24 cellular contexts compared by ENCODE assay signal in the genomic region with DNA sequence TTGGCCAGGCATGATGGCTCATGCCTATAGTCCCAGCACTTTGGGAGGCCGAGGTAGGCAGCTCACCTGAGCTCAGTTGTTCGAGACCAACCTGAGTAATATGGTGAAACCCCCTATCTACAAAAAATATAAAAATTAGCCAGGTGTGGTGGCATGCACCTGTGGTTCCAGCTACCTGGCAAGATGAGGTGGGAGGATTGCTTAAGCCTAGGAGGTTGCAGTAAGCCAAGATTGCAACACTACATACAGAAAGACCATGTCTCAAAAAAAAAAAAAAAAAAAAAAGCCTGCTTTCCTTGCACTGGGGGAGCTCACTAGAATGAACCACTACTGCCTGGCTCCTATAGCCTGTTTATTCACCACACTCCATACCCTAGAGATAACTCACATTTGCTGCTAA.
"Had no signal": no experiment of that assay in that cellular context is flagged by ENCODE, and none has a peak within 500 bp of the region (broad histone marks: within the 10 kb centered on the region; RNA-seq: fewer than 3 reads in every experiment).

No MANE protein-coding gene starts in this region.

- H3K27ac Mint-ChIP-seq: activated B cell treated with CpG ODN at 0.5 μM for 24 hours; activated CD4-positive, alpha-beta memory T cell treated with anti-CD3 and anti-CD28 coated beads for 36 hours; activated CD4-positive, alpha-beta T cell treated with anti-CD3 and anti-CD28 coated beads, Interleukin-2, amount 10 ng/mL, durations not matched to agents 24 days and 14 days; activated naive CD4-positive, alpha-beta T cell treated with anti-CD3 and anti-CD28 coated beads for 36 hours; activated naive CD8-positive, alpha-beta T cell; activated T-helper 17 cell treated with anti-CD3 and anti-CD28 coated beads, Interleukin-2, amount 50 U/mL, for 72 hours; T-cell had no signal

- H3K4me3 ChIP-seq: cardiac muscle cell, SK-N-MC had no signal

- H3K27ac ChIP-seq: cardiac muscle cell, SK-N-MC had no signal

- H3K9me3 Mint-ChIP-seq: activated B cell treated with CpG ODN at 0.5 μM for 24 hours; activated CD4-positive, alpha-beta memory T cell treated with anti-CD3 and anti-CD28 coated beads for 36 hours; activated CD4-positive, alpha-beta T cell treated with anti-CD3 and anti-CD28 coated beads, Interleukin-2, amount 10 ng/mL, durations not matched to agents 24 days and 14 days; activated naive CD4-positive, alpha-beta T cell treated with anti-CD3 and anti-CD28 coated beads for 36 hours; activated T-helper 17 cell treated with anti-CD3 and anti-CD28 coated beads, Interleukin-2, amount 50 U/mL, for 72 hours; T-cell had no signal

- DNase-seq: activated B cell treated with CpG ODN at 0.5 μM for 24 hours; activated CD4-positive, alpha-beta memory T cell treated with anti-CD3 and anti-CD28 coated beads for 36 hours; activated CD4-positive, alpha-beta T cell treated with anti-CD3 and anti-CD28 coated beads for 1 hour; activated CD4-positive, alpha-beta T cell treated with anti-CD3 and anti-CD28 coated beads, Interleukin-2, amount 10 ng/mL, durations not matched to agents 24 days and 14 days; activated CD8-positive, alpha-beta memory T cell treated with anti-CD3 and anti-CD28 coated beads for 24 hours; activated gamma-delta T cell; activated naive CD4-positive, alpha-beta T cell treated with anti-CD3 and anti-CD28 coated beads for 36 hours; activated T-cell treated with anti-CD3 and anti-CD28 coated beads, Interleukin-2, amount 50 U/mL, for 48 hours; IMR-90; KG1; NCI-H1105 treated with DMSO at 0.1 percent for 48 hours; NCI-H1436 treated with DMSO at 0.1 percent for 48 hours; NCI-H187; NCI-H2081; NCI-H446; NCI-H524 treated with DMSO at 0.1 percent for 48 hours; NCI-H748 treated with DMSO at 0.1 percent for 48 hours; T-cell; T-helper 2 cell; T1000 had no signal

- H3K4me3 Mint-ChIP-seq: activated B cell treated with CpG ODN at 0.5 μM for 24 hours; activated CD4-positive, alpha-beta memory T cell treated with anti-CD3 and anti-CD28 coated beads for 36 hours; activated CD4-positive, alpha-beta T cell treated with anti-CD3 and anti-CD28 coated beads, Interleukin-2, amount 10 ng/mL, durations not matched to agents 24 days and 14 days; activated naive CD4-positive, alpha-beta T cell treated with anti-CD3 and anti-CD28 coated beads for 36 hours; activated naive CD8-positive, alpha-beta T cell; activated T-helper 17 cell treated with anti-CD3 and anti-CD28 coated beads, Interleukin-2, amount 50 U/mL, for 72 hours; T-cell had no signal

- H3K4me1 Mint-ChIP-seq: activated B cell treated with CpG ODN at 0.5 μM for 24 hours had no signal

- H3K36me3 Mint-ChIP-seq: activated CD4-positive, alpha-beta memory T cell treated with anti-CD3 and anti-CD28 coated beads for 36 hours; activated naive CD8-positive, alpha-beta T cell; T-cell had no signal

- H3K36me3 ChIP-seq: cardiac muscle cell had no signal

- ATAC-seq: activated T-helper 17 cell treated with anti-CD3 and anti-CD28 coated beads, Interleukin-2, amount 50 U/mL, for 72 hours; T-cell had no signal

- H3K27me3 ChIP-seq: cardiac muscle cell had no signal
